In genomic region chr2:236010920-236011685, GRCh38 we compare ENCODE assay signal across 13 cellular contexts.
A peak's percentile ranks its signal among the peaks of the same experiment; 100 is the strongest.
DNase-seq lines count a peak whose midpoint lies in the region; ATAC-seq and TF ChIP-seq lines count a peak whose summit lies in the region.
"Had no signal": no experiment of that assay in that cellular context is flagged by ENCODE, and none has a peak within 500 bp of the region (broad histone marks: within the 10 kb centered on the region; RNA-seq: fewer than 3 reads in every experiment).

No MANE protein-coding gene starts in this region.

- H3K4me2 ChIP-seq in BLaER1: peak overlapping the region; percentile 84
- H3K4me2 ChIP-seq in trophoblast cell (ENCODE audit: low read length): no peak overlapping the region

- TF ChIP-seq CTCF in NB4 (IDR thresholded peaks at IDR 0.05; ENCODE audit: low read depth, low read length) (no peak), fibroblast of villous mesenchyme (IDR thresholded peaks at IDR 0.05; ENCODE audit: insufficient read depth, low read depth, low read length) (no peak)

- H2BK12ac ChIP-seq in trophoblast cell (ENCODE audit: low read length): no peak overlapping the region

- H3K27ac ChIP-seq in BLaER1: peak overlapping the region; percentile 54
- H3K27ac ChIP-seq in trophoblast cell (ENCODE audit: low read depth, low read length): no peak overlapping the region
- H3K27ac ChIP-seq: HL-60 had no signal

- no peak overlapping the region for H4K12ac ChIP-seq in trophoblast cell (ENCODE audit: low read depth, low read length)

- H2BK120ac ChIP-seq in trophoblast cell (ENCODE audit: insufficient read depth, low read length, poor library complexity): no peak overlapping the region

- no peak overlapping the region for H2AK5ac ChIP-seq in trophoblast cell (ENCODE audit: low read length)

- H3K9ac ChIP-seq in BLaER1 (peak overlapping the region; percentile 21; the same call in 1 of the 2 replicates), trophoblast cell (ENCODE audit: low read length) (no peak overlapping the region)

- H4K20me1 ChIP-seq in BLaER1: peaks cover 8% of the 10 kb centered on the region

- H3K79me1 ChIP-seq in trophoblast cell (ENCODE audit: low read length): no peaks in the 10 kb centered on the region

- no peak for ATAC-seq in HG03521 (IDR thresholded peaks at IDR 0.05; ENCODE audit: unreplicated experiment)
- no peak for ATAC-seq in GM21529 (IDR thresholded peaks at IDR 0.05; ENCODE audit: unreplicated experiment)
- ATAC-seq: HCT116 had no signal

- peaks cover 18% of the 10 kb centered on the region; the same call in 1 of the 2 replicates for H3K36me3 ChIP-seq in BLaER1
- no peaks in the 10 kb centered on the region for H3K36me3 ChIP-seq in trophoblast cell (ENCODE audit: control insufficient read depth in 1 of 2, insufficient read depth in 2 of 2, low read length in 2 of 2)
- H3K36me3 ChIP-seq: BE2C had no signal

- H3K79me2 ChIP-seq in trophoblast cell (ENCODE audit: control insufficient read depth, insufficient read depth, low read length, poor library complexity): no peaks in the 10 kb centered on the region

- H4K8ac ChIP-seq in trophoblast cell (ENCODE audit: low read depth, low read length): no peak overlapping the region

- no peak overlapping the region for H3K14ac ChIP-seq in trophoblast cell (ENCODE audit: low read length)

- H2BK5ac ChIP-seq in trophoblast cell (ENCODE audit: low read depth, low read length, poor library complexity): no peak overlapping the region

- H3K4ac ChIP-seq in trophoblast cell (ENCODE audit: low read depth, low read length): no peak overlapping the region

- no peak overlapping the region for H3K18ac ChIP-seq in trophoblast cell (ENCODE audit: low read length)

- TF ChIP-seq POLR2A in NB4 (IDR thresholded peaks at IDR 0.05; ENCODE audit: extremely low read depth, insufficient read length): no peak

- DNase-seq in NB4 (ENCODE audit: low read depth): peak; percentile 61
- peak; percentile 15 for DNase-seq in fibroblast of villous mesenchyme (ENCODE audit: low read depth)
- peak; percentile 66 to 74 for DNase-seq in trophoblast cell
- no peak for DNase-seq in NOMO-1 treated with dmso at 0.1 percent for 144 hours (lab: John Stamatoyannopoulos, UW; ENCODE audit: unreplicated experiment)
- no peak for DNase-seq in ACHN
- DNase-seq: BE2C, DMS53, GF-D8 had no signal

- no CpG with 5 or more reads among the region's 15 CpGs for WGBS in trophoblast cell (ENCODE audit: extremely low coverage, insufficient coverage, insufficient read length)

- H3K9me3 ChIP-seq in BLaER1 (peaks cover 21% of the 10 kb centered on the region), trophoblast cell (ENCODE audit: insufficient read depth, low read depth, low read length) (no peaks in the 10 kb centered on the region)
- H3K9me3 ChIP-seq: BE2C had no signal

- H4K91ac ChIP-seq in trophoblast cell (ENCODE audit: low read depth, low read length): no peak overlapping the region

- H3K23ac ChIP-seq in trophoblast cell (ENCODE audit: low read length): no peak overlapping the region

- H2AFZ ChIP-seq in trophoblast cell (ENCODE audit: insufficient read depth, low read length, poor library complexity): no peak overlapping the region

- in situ Hi-C loops in ACHN (cut with HindIII; ENCODE audit: low pct_ligation_motif_present, low pct_unique_long_range_greater_than_20kb, low sequenced_read_pairs): no loop called here

- H3K4me3 ChIP-seq in BLaER1 (0 out of 2 replicates have a peak overlapping the region, but pooled peaks have one; percentile 7), NB4 (ENCODE audit: low read depth, low read length) (no peak overlapping the region), fibroblast of villous mesenchyme (ENCODE audit: low read depth, low read length) (no peak overlapping the region), trophoblast cell (ENCODE audit: low read depth, low read length) (no peak overlapping the region)

- H3K4me1 ChIP-seq in BLaER1: peaks cover 99% of the 10 kb centered on the region
- no peaks in the 10 kb centered on the region for H3K4me1 ChIP-seq in trophoblast cell (ENCODE audit: control insufficient read depth in 1 of 2, insufficient read depth in 2 of 2, low read length in 2 of 2)
- H3K4me1 ChIP-seq: BE2C had no signal

- H3K27me3 ChIP-seq in BLaER1: peaks cover 30% of the 10 kb centered on the region
- no peaks in the 10 kb centered on the region for H3K27me3 ChIP-seq in trophoblast cell (ENCODE audit: insufficient read depth, low read length)
- H3K27me3 ChIP-seq: BE2C had no signal

Comparison
In these comparisons a context has a peak if more than half of its experiments do, and no peak if none do; other contexts are left out.
1. DNase-seq: peak in NB4 (single experiment), fibroblast of villous mesenchyme (single experiment) and trophoblast cell (2 of 2); none in NOMO-1 treated with dmso at 0.1 percent for 144 hours (single experiment) and ACHN (single experiment).